ENCODE assay signal across 11 cellular contexts in genomic region chr5:111584651-111585050, GRCh38.
DNase-seq lines count a peak whose midpoint lies in the region; ATAC-seq and TF ChIP-seq lines count a peak whose summit lies in the region.
"Had no signal": no experiment of that assay in that cellular context is flagged by ENCODE, and none has a peak within 500 bp of the region (broad histone marks: within the 10 kb centered on the region; RNA-seq: fewer than 3 reads in every experiment).

No MANE protein-coding gene starts in this region.

- H3K27me3 ChIP-seq in osteoblast (ENCODE audit: insufficient read depth, low read length): no peaks in the 10 kb centered on the region
- H3K27me3 ChIP-seq in Peyer's patch: no peaks in the 10 kb centered on the region

- peak overlapping the region; percentile 60 for H3K27ac Mint-ChIP-seq in activated T-cell treated with anti-CD3 and anti-CD28 coated beads, Interleukin-2, amount 50 U/mL, for 24 hours
- H3K27ac Mint-ChIP-seq in effector memory CD8-positive, alpha-beta T cell: no peak overlapping the region

- H4K20me1 ChIP-seq in osteoblast (ENCODE audit: insufficient read depth, low read length): no peaks in the 10 kb centered on the region

- no peak for DNase-seq in activated T-cell treated with anti-CD3 and anti-CD28 coated beads, Interleukin-2, amount 50 U/mL, for 24 hours
- no peak for DNase-seq in activated T-cell treated with anti-CD3 and anti-CD28 coated beads, Interleukin-2, amount 50 U/mL, for 48 hours
- DNase-seq in NCI-H226 (peak; percentile 91), osteoblast (ENCODE audit: insufficient read length, low spot score, missing footprints) (peak; percentile 56), KG1 (lab: John Stamatoyannopoulos, UW) (no peak), Peyer's patch (no peak), SK-N-DZ (ENCODE audit: low spot score) (no peak)
- DNase-seq in effector memory CD8-positive, alpha-beta T cell: no peak
- DNase-seq: activated CD8-positive, alpha-beta memory T cell treated with anti-CD3 and anti-CD28 coated beads, Interleukin-2, amount 50 U/mL, for 48 hours; NCI-H1694; right cardiac atrium had no signal

- H3K4me3 ChIP-seq in osteoblast (ENCODE audit: insufficient read depth, low read length): no peak overlapping the region
- no peak overlapping the region for H3K4me3 ChIP-seq in Peyer's patch

- H2AFZ ChIP-seq in osteoblast (ENCODE audit: low read length): no peak overlapping the region

- peaks cover 38% of the 10 kb centered on the region for H3K4me1 ChIP-seq in osteoblast (ENCODE audit: insufficient read depth, low read length)
- no peaks in the 10 kb centered on the region for H3K4me1 ChIP-seq in Peyer's patch

- no peaks in the 10 kb centered on the region for H3K36me3 ChIP-seq in osteoblast (ENCODE audit: insufficient read depth, low read length)
- H3K36me3 ChIP-seq in Peyer's patch: no peaks in the 10 kb centered on the region

- TF ChIP-seq CTCF in osteoblast (IDR thresholded peaks at IDR 0.05; ENCODE audit: extremely low read depth, low read depth, low read length) (no peak), Peyer's patch (IDR thresholded peaks at IDR 0.05) (no peak)

- peaks cover 2% of the 10 kb centered on the region for H3K9me3 Mint-ChIP-seq in activated T-cell treated with anti-CD3 and anti-CD28 coated beads, Interleukin-2, amount 50 U/mL, for 24 hours
- peaks cover 0 to 4% of the 10 kb centered on the region in 2 donors for H3K9me3 Mint-ChIP-seq in effector memory CD8-positive, alpha-beta T cell

- peak overlapping the region; percentile 40 for H3K27ac ChIP-seq in osteoblast (ENCODE audit: low read depth, low read length)
- no peak overlapping the region for H3K27ac ChIP-seq in Peyer's patch

- no peak for TF ChIP-seq POLR2A in Peyer's patch (IDR thresholded peaks at IDR 0.05)

- no peak overlapping the region for H3K4me2 ChIP-seq in osteoblast (ENCODE audit: insufficient read depth, low read length)

- no peak overlapping the region for H3K4me3 Mint-ChIP-seq in activated T-cell treated with anti-CD3 and anti-CD28 coated beads, Interleukin-2, amount 50 U/mL, for 24 hours
- H3K4me3 Mint-ChIP-seq in effector memory CD8-positive, alpha-beta T cell: no peak overlapping the region

- H3K27me3 Mint-ChIP-seq in activated T-cell treated with anti-CD3 and anti-CD28 coated beads, Interleukin-2, amount 50 U/mL, for 24 hours: peaks cover 12% of the 10 kb centered on the region
- H3K27me3 Mint-ChIP-seq in effector memory CD8-positive, alpha-beta T cell: peaks cover 36% of the 10 kb centered on the region in 2 donors

- no peaks in the 10 kb centered on the region for H3K36me3 Mint-ChIP-seq in activated T-cell treated with anti-CD3 and anti-CD28 coated beads, Interleukin-2, amount 50 U/mL, for 24 hours (ENCODE audit: low read depth)
- no peaks in the 10 kb centered on the region for H3K36me3 Mint-ChIP-seq in effector memory CD8-positive, alpha-beta T cell (ENCODE audit: insufficient read depth)

- peak; percentile 41 for ATAC-seq in effector memory CD8-positive, alpha-beta T cell (replicated peaks)

- peaks cover 25% of the 10 kb centered on the region for H3K4me1 Mint-ChIP-seq in activated T-cell treated with anti-CD3 and anti-CD28 coated beads, Interleukin-2, amount 50 U/mL, for 24 hours (ENCODE audit: low read depth)
- no peaks in the 10 kb centered on the region for H3K4me1 Mint-ChIP-seq in effector memory CD8-positive, alpha-beta T cell (ENCODE audit: low read depth in 2 of 2)

- H3K79me2 ChIP-seq in osteoblast (ENCODE audit: insufficient read depth, low read length): no peaks in the 10 kb centered on the region

- H3K9me3 ChIP-seq in osteoblast (ENCODE audit: low read depth, low read length) (no peaks in the 10 kb centered on the region), Peyer's patch (no peaks in the 10 kb centered on the region)

Comparison
In these comparisons a context has a peak if more than half of its experiments do, and no peak if none do; other contexts are left out.
1. DNase-seq: peak in NCI-H226 (single experiment) and osteoblast (single experiment); none in activated T-cell treated with anti-CD3 and anti-CD28 coated beads, Interleukin-2, amount 50 U/mL, for 24 hours (single experiment), activated T-cell treated with anti-CD3 and anti-CD28 coated beads, Interleukin-2, amount 50 U/mL, for 48 hours (0 of 2), effector memory CD8-positive, alpha-beta T cell (0 of 3), KG1 (single experiment), Peyer's patch (0 of 3) and SK-N-DZ (single experiment).